14 cellular contexts compared by ENCODE assay signal in the genomic region with DNA sequence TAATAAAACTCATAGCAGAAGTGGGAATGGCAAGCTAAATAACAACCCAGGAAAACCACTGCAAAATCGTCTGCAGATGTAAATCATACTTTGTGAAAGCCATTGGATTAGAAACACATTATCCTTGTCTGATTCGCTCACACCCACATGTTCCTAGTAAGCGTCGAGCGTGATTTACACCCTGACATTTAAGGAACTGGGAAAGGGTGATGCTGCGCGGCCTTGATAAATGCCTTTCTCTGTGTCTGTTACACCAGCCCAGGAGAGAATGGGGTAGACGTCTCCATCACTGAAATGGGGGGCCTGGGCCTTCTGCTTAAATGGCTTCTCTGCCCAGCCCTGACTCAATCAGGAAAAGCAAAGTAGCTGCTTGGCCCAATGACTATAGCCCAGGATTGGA.
DNase-seq lines count a peak whose midpoint lies in the region; TF ChIP-seq lines count a peak whose summit lies in the region.
"Had no signal": no experiment of that assay in that cellular context is flagged by ENCODE, and none has a peak within 500 bp of the region (broad histone marks: within the 10 kb centered on the region; RNA-seq: fewer than 3 reads in every experiment).

No MANE protein-coding gene starts in this region.

- H3K27ac ChIP-seq in dorsolateral prefrontal cortex (peak overlapping the region in 58 of 59 donors; percentile 73 to 97 (median 92)), WERI-Rb-1 (no peak overlapping the region)
- H3K27ac ChIP-seq: BLaER1 treated with 17β-estradiol and CSF1 and Interleukin-3, amounts not matched to agents 10 nM and 100 nM had no signal

- DNase-seq in NCI-H82 treated with DMSO at 0.1 percent for 48 hours (lab: John Stamatoyannopoulos, UW; ENCODE audit: unreplicated experiment) (peak; percentile 6), dorsolateral prefrontal cortex (no peak), medulla oblongata (ENCODE audit: extremely low spot score) (peak; percentile 30), NCI-H187 treated with DMSO at 0.1 percent for 48 hours (lab: John Stamatoyannopoulos, UW) (no peak), NCI-H524 treated with DMSO at 0.1 percent for 48 hours (lab: John Stamatoyannopoulos, UW) (no peak), WERI-Rb-1 (no peak)
- DNase-seq in activated CD4-positive, alpha-beta T cell treated with anti-CD3 and anti-CD28 coated beads for 1 hour, result no peak
- DNase-seq: ACHN; CD4-positive, CD25-positive, alpha-beta regulatory T cell; DMS53; GOT3; H9; IMR-90 had no signal

- H3K9me3 ChIP-seq in WERI-Rb-1 (ENCODE audit: severe bottlenecking), result no peaks in the 10 kb centered on the region
- H3K9me3 ChIP-seq: BLaER1 treated with 17β-estradiol and CSF1 and Interleukin-3, amounts not matched to agents 10 nM and 100 nM had no signal

- no peaks in the 10 kb centered on the region for H3K36me3 ChIP-seq in WERI-Rb-1
- H3K36me3 ChIP-seq: BLaER1 treated with 17β-estradiol and CSF1 and Interleukin-3, amounts not matched to agents 10 nM and 100 nM had no signal

- intact Hi-C loops in dorsolateral prefrontal cortex (cut with DNase I), result loop anchor here (5.0 kb wide), 2 partner anchors 46 to 139 kb away; no protein-coding TSS in a partner anchor

- H3K27me3 ChIP-seq in dorsolateral prefrontal cortex (peaks cover 0 to 3% (median 0%) of the 10 kb centered on the region in 45 donors), WERI-Rb-1 (ENCODE audit: insufficient read depth, low read depth, severe bottlenecking) (no peaks in the 10 kb centered on the region)
- H3K27me3 ChIP-seq: BLaER1 treated with 17β-estradiol and CSF1 and Interleukin-3, amounts not matched to agents 10 nM and 100 nM had no signal

- H3K4me3 ChIP-seq in dorsolateral prefrontal cortex (no peak overlapping the region), WERI-Rb-1 (ENCODE audit: low read depth, low read length) (no peak overlapping the region)
- H3K4me3 ChIP-seq: BLaER1 treated with 17β-estradiol and CSF1 and Interleukin-3, amounts not matched to agents 10 nM and 100 nM had no signal

- TF ChIP-seq CTCF in dorsolateral prefrontal cortex (IDR thresholded peaks at IDR 0.05 in 54 of 56, conservative IDR thresholded peaks at IDR 0.05 in 2 of 56; ENCODE audit: low read depth in 1 of 56, partially characterized antibody in 56 of 56) (no peak), WERI-Rb-1 (IDR thresholded peaks at IDR 0.05; ENCODE audit: low read depth, low read length) (no peak)

Comparison
In these comparisons a context has a peak if more than half of its experiments do, and no peak if none do; other contexts are left out.
1. DNase-seq: peak in NCI-H82 treated with DMSO at 0.1 percent for 48 hours (single experiment) and medulla oblongata (single experiment); none in dorsolateral prefrontal cortex (0 of 10), NCI-H187 treated with DMSO at 0.1 percent for 48 hours (single experiment), NCI-H524 treated with DMSO at 0.1 percent for 48 hours (single experiment), WERI-Rb-1 (single experiment) and activated CD4-positive, alpha-beta T cell treated with anti-CD3 and anti-CD28 coated beads for 1 hour (single experiment).